8 cellular contexts compared by ENCODE assay signal in genomic region chr17:65559802-65560627, GRCh38. TPM values are rescaled to one million over a fixed set of nuclear protein-coding genes. Genes with fewer than 3 reads are reported as not detected.
DNase-seq lines count a peak whose midpoint lies in the region; ATAC-seq and TF ChIP-seq lines count a peak whose summit lies in the region.

No MANE protein-coding gene starts in this region.

- H3K27ac ChIP-seq in cardiac muscle cell: peak overlapping the region; percentile 96

- H3K9me3 Mint-ChIP-seq in activated T-cell treated with anti-CD3 and anti-CD28 coated beads, Interleukin-2, amount 50 U/mL, for 4 hours: no peaks in the 10 kb centered on the region

- H3K9me3 ChIP-seq in BE2C (peaks cover 3% of the 10 kb centered on the region; the same call in 1 of the 2 replicates), cardiac muscle cell (ENCODE audit: low read depth) (no peaks in the 10 kb centered on the region)

- H3K36me3 ChIP-seq in BE2C: no peaks in the 10 kb centered on the region
- H3K36me3 ChIP-seq in cardiac muscle cell: no peaks in the 10 kb centered on the region

- H3K4me3 ChIP-seq in BE2C (ENCODE audit: low read depth, low read length) (peak overlapping the region; percentile 41), cardiac muscle cell (peak overlapping the region; percentile 100)
- peak overlapping the region; percentile 60 for H3K4me3 ChIP-seq in Jurkat, Clone E6-1 (ENCODE audit: low read length)

- no peak overlapping the region for H3K4me3 Mint-ChIP-seq in activated T-cell treated with anti-CD3 and anti-CD28 coated beads, Interleukin-2, amount 50 U/mL, for 4 hours

- peak; percentile 6 for ATAC-seq in activated T-cell treated with anti-CD3 and anti-CD28 coated beads, Interleukin-2, amount 50 U/mL, for 4 hours
- no peak for ATAC-seq in GM21367 (IDR thresholded peaks at IDR 0.05; ENCODE audit: unreplicated experiment)
- ATAC-seq in GM18870 (IDR thresholded peaks at IDR 0.05; ENCODE audit: unreplicated experiment): no peak

- peak; percentile 17 for DNase-seq in BE2C
- DNase-seq in Jurkat, Clone E6-1 (ENCODE audit: low read depth, low spot score): no peak
- no peak for DNase-seq in activated T-cell treated with anti-CD3 and anti-CD28 coated beads, Interleukin-2, amount 50 U/mL, for 4 hours
- peak; percentile 51 to 76 for DNase-seq in cardiac muscle cell (ENCODE audit: low read depth in 1 of 2, low spot score in 1 of 2)
- peak; percentile 82 for DNase-seq in retina
- no peak for DNase-seq in NOMO-1 treated with DMSO at 0.1 percent for 48 hours (lab: John Stamatoyannopoulos, UW; ENCODE audit: unreplicated experiment)

- H3K4me1 Mint-ChIP-seq in activated T-cell treated with anti-CD3 and anti-CD28 coated beads, Interleukin-2, amount 50 U/mL, for 4 hours (ENCODE audit: low read depth): peaks cover 26% of the 10 kb centered on the region

- H3K27me3 Mint-ChIP-seq in activated T-cell treated with anti-CD3 and anti-CD28 coated beads, Interleukin-2, amount 50 U/mL, for 4 hours (ENCODE audit: low read depth): no peaks in the 10 kb centered on the region

- TF ChIP-seq CTCF in BE2C (IDR thresholded peaks at IDR 0.05; ENCODE audit: low read depth, low read length) (no peak), cardiac muscle cell (IDR thresholded peaks at IDR 0.05; ENCODE audit: low read depth, low read length) (no peak)

- H3K27me3 ChIP-seq in BE2C (peaks cover 46% of the 10 kb centered on the region), cardiac muscle cell (no peaks in the 10 kb centered on the region)

- no peaks in the 10 kb centered on the region for H3K4me1 ChIP-seq in BE2C
- H3K4me1 ChIP-seq in cardiac muscle cell (ENCODE audit: low read depth): peaks cover 27% of the 10 kb centered on the region

- H3K36me3 Mint-ChIP-seq in activated T-cell treated with anti-CD3 and anti-CD28 coated beads, Interleukin-2, amount 50 U/mL, for 4 hours (ENCODE audit: insufficient read depth): no peaks in the 10 kb centered on the region

RNA-seq across cellular contexts. Expression of gene AXIN2, which starts 1.4 kb away (rescaled TPM):
- polyA plus RNA-seq in BE2C (2012; ENCODE audit: insufficient read depth, insufficient read length, low read depth): 1.0 TPM
- polyA plus RNA-seq in Jurkat, Clone E6-1 (2012; ENCODE audit: insufficient read depth, insufficient read length): 2.5 TPM
- total RNA-seq in activated T-cell treated with anti-CD3 and anti-CD28 coated beads, Interleukin-2, amount 50 U/mL, for 4 hours: 10 to 100 TPM in 2 of 3 donors, 1 to 10 TPM in 1; 8.4 to 13.4 (median 11.9) TPM
- 35.4 and 51.1 TPM in 2 replicates for total RNA-seq in cardiac muscle cell
- polyA plus RNA-seq in cardiac muscle cell: 15.0 and 22.3 TPM in 2 replicates

Comparison
In these comparisons a context has a peak if more than half of its experiments do, and no peak if none do; other contexts are left out.
1. DNase-seq: peak in BE2C (single experiment), cardiac muscle cell (2 of 2) and retina (single experiment); none in Jurkat, Clone E6-1 (single experiment), activated T-cell treated with anti-CD3 and anti-CD28 coated beads, Interleukin-2, amount 50 U/mL, for 4 hours (single experiment) and NOMO-1 treated with DMSO at 0.1 percent for 48 hours (single experiment).
2. H3K4me3 ChIP-seq: peak in every context shown above with its lines; median percentile 100 in cardiac muscle cell; 60 in Jurkat, Clone E6-1; 41 in BE2C.
3. ATAC-seq: peak in activated T-cell treated with anti-CD3 and anti-CD28 coated beads, Interleukin-2, amount 50 U/mL, for 4 hours (2 of 2); none in GM21367 (single experiment) and GM18870 (single experiment).